Comparison of ENCODE assay signal across 14 cellular contexts in the genomic region with DNA sequence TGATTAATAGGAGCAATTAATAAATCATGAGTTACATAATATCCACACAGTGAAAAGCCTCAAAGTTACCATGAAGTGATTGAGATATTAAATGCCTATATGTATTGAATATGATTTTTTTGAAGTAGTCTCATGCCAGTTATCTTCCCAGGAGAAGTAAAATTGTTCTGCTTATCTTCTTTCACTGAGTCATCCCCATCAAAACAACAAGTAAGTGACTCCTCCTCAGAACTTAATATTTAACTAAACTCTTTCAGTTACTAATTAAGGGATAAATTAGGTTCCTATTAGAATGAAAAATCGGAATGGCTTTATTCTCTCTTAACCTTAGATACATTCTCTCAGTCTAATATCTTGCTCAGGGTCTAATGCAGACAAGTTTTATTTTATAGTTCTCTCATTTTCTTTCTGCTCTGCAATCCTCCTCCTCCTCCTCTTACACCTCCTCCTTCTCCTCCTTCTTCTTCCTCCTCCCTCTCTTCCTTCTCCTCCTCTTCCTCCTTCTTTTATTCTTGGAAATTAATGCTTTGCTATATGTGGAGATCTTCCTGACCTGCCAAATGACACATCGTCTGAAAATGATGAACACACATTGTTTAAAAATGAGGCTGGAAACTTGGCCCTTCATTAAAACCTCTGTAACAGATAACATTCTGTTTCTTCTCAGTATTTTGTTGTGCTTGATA.
DNase-seq lines count a peak whose midpoint lies in the region; ATAC-seq and TF ChIP-seq lines count a peak whose summit lies in the region.
"Had no signal": no experiment of that assay in that cellular context is flagged by ENCODE, and none has a peak within 500 bp of the region (broad histone marks: within the 10 kb centered on the region; RNA-seq: fewer than 3 reads in every experiment).

No MANE protein-coding gene starts in this region.

- TF ChIP-seq POLR2A in erythroblast (IDR thresholded peaks at IDR 0.05; ENCODE audit: low read length), result no peak

- H3K36me3 Mint-ChIP-seq in activated naive CD8-positive, alpha-beta T cell, result peaks cover 5% of the 10 kb centered on the region
- peaks cover 4% of the 10 kb centered on the region for H3K36me3 Mint-ChIP-seq in activated naive CD8-positive, alpha-beta T cell treated with anti-CD3 and anti-CD28 coated beads for 36 hours

- H3K4me3 Mint-ChIP-seq in activated naive CD8-positive, alpha-beta T cell, result peak overlapping the region; percentile 53
- H3K4me3 Mint-ChIP-seq in activated naive CD8-positive, alpha-beta T cell treated with anti-CD3 and anti-CD28 coated beads for 36 hours, result no peak overlapping the region
- H3K4me3 Mint-ChIP-seq in stimulated activated naive CD8-positive, alpha-beta T cell treated with anti-CD3 and anti-CD28 coated beads, Interleukin-15, amount 100 ng/mL, for 72 hours, result peak overlapping the region; percentile 17 to 46
- H3K4me3 Mint-ChIP-seq: endodermal cell had no signal

- ATAC-seq in SK-N-SH treated with all-trans-retinoic acid at 6 μM for 48 hours, result peak; percentile 40; the same call in 2 of the 3 replicates
- ATAC-seq in stimulated activated naive CD8-positive, alpha-beta T cell treated with anti-CD3 and anti-CD28 coated beads, Interleukin-15, amount 100 ng/mL, for 72 hours, result no peak
- ATAC-seq in HG02678 (IDR thresholded peaks at IDR 0.05; ENCODE audit: unreplicated experiment), result no peak
- ATAC-seq: right cardiac atrium had no signal

- peaks cover 99% of the 10 kb centered on the region for H3K4me1 Mint-ChIP-seq in activated naive CD8-positive, alpha-beta T cell (ENCODE audit: low read depth)
- peaks cover 92% of the 10 kb centered on the region for H3K4me1 Mint-ChIP-seq in activated naive CD8-positive, alpha-beta T cell treated with anti-CD3 and anti-CD28 coated beads for 36 hours
- peaks cover 84% of the 10 kb centered on the region for H3K4me1 Mint-ChIP-seq in stimulated activated naive CD8-positive, alpha-beta T cell treated with anti-CD3 and anti-CD28 coated beads, Interleukin-15, amount 100 ng/mL, for 72 hours

- DNase-seq in activated naive CD8-positive, alpha-beta T cell treated with anti-CD3 and anti-CD28 coated beads for 36 hours, result no peak
- DNase-seq in erythroblast (lab: John Stamatoyannopoulos, UW) (peak; percentile 53 to 57), SK-N-DZ (ENCODE audit: low spot score) (no peak), RKO (ENCODE audit: low spot score) (no peak)
- no peak for DNase-seq in stimulated activated naive CD8-positive, alpha-beta T cell treated with anti-CD3 and anti-CD28 coated beads, Interleukin-15, amount 100 ng/mL, for 72 hours
- DNase-seq: activated CD4-positive, alpha-beta T cell treated with anti-CD3 and anti-CD28 coated beads, Interleukin-2, amount 50 U/mL, for 4 hours; anterior cingulate cortex; endodermal cell; hypothalamus; NCI-H69; right cardiac atrium had no signal

- H3K9me3 Mint-ChIP-seq in activated naive CD8-positive, alpha-beta T cell (ENCODE audit: low read depth), result no peaks in the 10 kb centered on the region
- no peaks in the 10 kb centered on the region for H3K9me3 Mint-ChIP-seq in activated naive CD8-positive, alpha-beta T cell treated with anti-CD3 and anti-CD28 coated beads for 36 hours
- no peaks in the 10 kb centered on the region for H3K9me3 Mint-ChIP-seq in stimulated activated naive CD8-positive, alpha-beta T cell treated with anti-CD3 and anti-CD28 coated beads, Interleukin-15, amount 100 ng/mL, for 72 hours
- H3K9me3 Mint-ChIP-seq: endodermal cell had no signal

- no peaks in the 10 kb centered on the region for H3K27me3 Mint-ChIP-seq in activated naive CD8-positive, alpha-beta T cell
- no peaks in the 10 kb centered on the region for H3K27me3 Mint-ChIP-seq in activated naive CD8-positive, alpha-beta T cell treated with anti-CD3 and anti-CD28 coated beads for 36 hours
- H3K27me3 Mint-ChIP-seq in stimulated activated naive CD8-positive, alpha-beta T cell treated with anti-CD3 and anti-CD28 coated beads, Interleukin-15, amount 100 ng/mL, for 72 hours, result no peaks in the 10 kb centered on the region

- H3K27ac Mint-ChIP-seq in activated naive CD8-positive, alpha-beta T cell, result peak overlapping the region; percentile 91
- no peak overlapping the region for H3K27ac Mint-ChIP-seq in activated naive CD8-positive, alpha-beta T cell treated with anti-CD3 and anti-CD28 coated beads for 36 hours
- H3K27ac Mint-ChIP-seq in stimulated activated naive CD8-positive, alpha-beta T cell treated with anti-CD3 and anti-CD28 coated beads, Interleukin-15, amount 100 ng/mL, for 72 hours, result peak overlapping the region in 1 of 2 donors; percentile 8
- H3K27ac Mint-ChIP-seq: endodermal cell had no signal

TF ChIP-seq in SK-N-SH treated with all-trans-retinoic acid at 6 μM for 48 hours, 23 proteins besides CTCF, POLR2A, EP300 and RAD21 (continues in another document):
- TF ChIP-seq ZNF8 (CRISPR knock-in tag; IDR thresholded peaks at IDR 0.05), result no peak
- no peak for TF ChIP-seq ZC3H10 (CRISPR knock-in tag; IDR thresholded peaks at IDR 0.05)
- TF ChIP-seq BACH2 (CRISPR knock-in tag; IDR thresholded peaks at IDR 0.05; ENCODE audit: borderline replicate concordance), result no peak
- no peak for TF ChIP-seq ZFP3 (CRISPR knock-in tag; IDR thresholded peaks at IDR 0.05)
- TF ChIP-seq ISL1 (CRISPR knock-in tag; IDR thresholded peaks at IDR 0.05), result no peak
- TF ChIP-seq, protein P1, sequence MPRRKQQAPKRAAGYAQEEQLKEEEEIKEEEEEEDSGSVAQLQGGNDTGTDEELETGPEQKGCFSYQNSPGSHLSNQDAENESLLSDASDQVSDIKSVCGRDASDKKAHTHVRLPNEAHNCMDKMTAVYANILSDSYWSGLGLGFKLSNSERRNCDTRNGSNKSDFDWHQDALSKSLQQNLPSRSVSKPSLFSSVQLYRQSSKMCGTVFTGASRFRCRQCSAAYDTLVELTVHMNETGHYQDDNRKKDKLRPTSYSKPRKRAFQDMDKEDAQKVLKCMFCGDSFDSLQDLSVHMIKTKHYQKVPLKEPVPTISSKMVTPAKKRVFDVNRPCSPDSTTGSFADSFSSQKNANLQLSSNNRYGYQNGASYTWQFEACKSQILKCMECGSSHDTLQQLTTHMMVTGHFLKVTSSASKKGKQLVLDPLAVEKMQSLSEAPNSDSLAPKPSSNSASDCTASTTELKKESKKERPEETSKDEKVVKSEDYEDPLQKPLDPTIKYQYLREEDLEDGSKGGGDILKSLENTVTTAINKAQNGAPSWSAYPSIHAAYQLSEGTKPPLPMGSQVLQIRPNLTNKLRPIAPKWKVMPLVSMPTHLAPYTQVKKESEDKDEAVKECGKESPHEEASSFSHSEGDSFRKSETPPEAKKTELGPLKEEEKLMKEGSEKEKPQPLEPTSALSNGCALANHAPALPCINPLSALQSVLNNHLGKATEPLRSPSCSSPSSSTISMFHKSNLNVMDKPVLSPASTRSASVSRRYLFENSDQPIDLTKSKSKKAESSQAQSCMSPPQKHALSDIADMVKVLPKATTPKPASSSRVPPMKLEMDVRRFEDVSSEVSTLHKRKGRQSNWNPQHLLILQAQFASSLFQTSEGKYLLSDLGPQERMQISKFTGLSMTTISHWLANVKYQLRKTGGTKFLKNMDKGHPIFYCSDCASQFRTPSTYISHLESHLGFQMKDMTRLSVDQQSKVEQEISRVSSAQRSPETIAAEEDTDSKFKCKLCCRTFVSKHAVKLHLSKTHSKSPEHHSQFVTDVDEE (CRISPR knock-in tag; IDR thresholded peaks at IDR 0.05), result no peak
- no peak for TF ChIP-seq RARB (CRISPR knock-in tag; IDR thresholded peaks at IDR 0.05)
- TF ChIP-seq ZFP30 (CRISPR knock-in tag; IDR thresholded peaks at IDR 0.05), result no peak
- no peak for TF ChIP-seq ARNTL (CRISPR knock-in tag; IDR thresholded peaks at IDR 0.05; ENCODE audit: borderline replicate concordance, low read depth)
- TF ChIP-seq, protein P2, sequence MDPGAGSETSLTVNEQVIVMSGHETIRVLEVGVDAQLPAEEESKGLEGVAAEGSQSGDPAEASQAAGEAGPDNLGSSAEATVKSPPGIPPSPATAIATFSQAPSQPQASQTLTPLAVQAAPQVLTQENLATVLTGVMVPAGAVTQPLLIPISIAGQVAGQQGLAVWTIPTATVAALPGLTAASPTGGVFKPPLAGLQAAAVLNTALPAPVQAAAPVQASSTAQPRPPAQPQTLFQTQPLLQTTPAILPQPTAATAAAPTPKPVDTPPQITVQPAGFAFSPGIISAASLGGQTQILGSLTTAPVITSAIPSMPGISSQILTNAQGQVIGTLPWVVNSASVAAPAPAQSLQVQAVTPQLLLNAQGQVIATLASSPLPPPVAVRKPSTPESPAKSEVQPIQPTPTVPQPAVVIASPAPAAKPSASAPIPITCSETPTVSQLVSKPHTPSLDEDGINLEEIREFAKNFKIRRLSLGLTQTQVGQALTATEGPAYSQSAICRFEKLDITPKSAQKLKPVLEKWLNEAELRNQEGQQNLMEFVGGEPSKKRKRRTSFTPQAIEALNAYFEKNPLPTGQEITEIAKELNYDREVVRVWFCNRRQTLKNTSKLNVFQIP (CRISPR knock-in tag; IDR thresholded peaks at IDR 0.05; ENCODE audit: borderline replicate concordance, low read depth), result no peak
- no peak for TF ChIP-seq GLIS3 (CRISPR knock-in tag; IDR thresholded peaks at IDR 0.05)
- TF ChIP-seq CSDC2 (CRISPR knock-in tag; IDR thresholded peaks at IDR 0.05), result no peak
- TF ChIP-seq ZNF565 (CRISPR knock-in tag; conservative IDR thresholded peaks at IDR 0.05; ENCODE audit: low read depth), result no peak
- TF ChIP-seq PPARA (CRISPR knock-in tag; IDR thresholded peaks at IDR 0.05; ENCODE audit: borderline replicate concordance), result no peak
- TF ChIP-seq, protein P3, sequence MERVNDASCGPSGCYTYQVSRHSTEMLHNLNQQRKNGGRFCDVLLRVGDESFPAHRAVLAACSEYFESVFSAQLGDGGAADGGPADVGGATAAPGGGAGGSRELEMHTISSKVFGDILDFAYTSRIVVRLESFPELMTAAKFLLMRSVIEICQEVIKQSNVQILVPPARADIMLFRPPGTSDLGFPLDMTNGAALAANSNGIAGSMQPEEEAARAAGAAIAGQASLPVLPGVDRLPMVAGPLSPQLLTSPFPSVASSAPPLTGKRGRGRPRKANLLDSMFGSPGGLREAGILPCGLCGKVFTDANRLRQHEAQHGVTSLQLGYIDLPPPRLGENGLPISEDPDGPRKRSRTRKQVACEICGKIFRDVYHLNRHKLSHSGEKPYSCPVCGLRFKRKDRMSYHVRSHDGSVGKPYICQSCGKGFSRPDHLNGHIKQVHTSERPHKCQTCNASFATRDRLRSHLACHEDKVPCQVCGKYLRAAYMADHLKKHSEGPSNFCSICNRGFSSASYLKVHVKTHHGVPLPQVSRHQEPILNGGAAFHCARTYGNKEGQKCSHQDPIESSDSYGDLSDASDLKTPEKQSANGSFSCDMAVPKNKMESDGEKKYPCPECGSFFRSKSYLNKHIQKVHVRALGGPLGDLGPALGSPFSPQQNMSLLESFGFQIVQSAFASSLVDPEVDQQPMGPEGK (CRISPR knock-in tag; IDR thresholded peaks at IDR 0.05; ENCODE audit: borderline replicate concordance), result no peak
- no peak for TF ChIP-seq TOX (CRISPR knock-in tag; IDR thresholded peaks at IDR 0.05; ENCODE audit: borderline replicate concordance)

Comparison
In these comparisons a context has a peak if more than half of its experiments do, and no peak if none do; other contexts are left out.
1. DNase-seq: peak in erythroblast (2 of 2); none in activated naive CD8-positive, alpha-beta T cell treated with anti-CD3 and anti-CD28 coated beads for 36 hours (single experiment), stimulated activated naive CD8-positive, alpha-beta T cell treated with anti-CD3 and anti-CD28 coated beads, Interleukin-15, amount 100 ng/mL, for 72 hours (0 of 2), SK-N-DZ (single experiment) and RKO (single experiment).